1 cellular context compared by ENCODE assay signal in the genomic region with DNA sequence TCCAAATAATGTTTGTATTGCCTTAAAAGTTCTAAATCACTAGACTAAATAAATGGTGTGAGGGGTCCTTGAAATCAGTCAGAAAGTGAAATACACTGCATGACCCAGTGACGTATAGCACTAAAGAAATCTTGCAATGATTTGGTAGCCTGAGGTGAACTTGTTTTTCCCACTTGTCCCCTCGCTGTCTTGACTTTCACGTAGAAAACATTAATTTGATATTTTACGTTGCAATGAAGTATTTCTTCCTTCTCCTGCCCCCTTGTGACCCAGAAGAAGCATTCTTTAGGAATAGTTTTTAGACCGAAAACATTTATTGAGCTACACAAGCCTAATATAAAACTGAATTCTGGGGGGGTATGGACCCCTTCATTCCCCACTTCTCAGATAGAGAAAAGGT.
TF ChIP-seq lines count a peak whose summit lies in the region.

No MANE protein-coding gene starts in this region.

TF ChIP-seq in endothelial cell of umbilical vein, 7 proteins besides CTCF, POLR2A, EP300 and RAD21:
- TF ChIP-seq, protein P1, sequence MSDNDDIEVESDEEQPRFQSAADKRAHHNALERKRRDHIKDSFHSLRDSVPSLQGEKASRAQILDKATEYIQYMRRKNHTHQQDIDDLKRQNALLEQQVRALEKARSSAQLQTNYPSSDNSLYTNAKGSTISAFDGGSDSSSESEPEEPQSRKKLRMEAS (IDR thresholded peaks at IDR 0.05; ENCODE audit: insufficient read depth, insufficient read length), result no peak
- TF ChIP-seq FOS (IDR thresholded peaks at IDR 0.05; ENCODE audit: borderline replicate concordance, insufficient read depth, low read length), result no peak
- no peak for TF ChIP-seq JUN (IDR thresholded peaks at IDR 0.05; ENCODE audit: borderline replicate concordance, insufficient read depth, insufficient read length, low read depth)
- TF ChIP-seq EZH2 (IDR thresholded peaks at IDR 0.05; ENCODE audit: borderline replicate concordance, low read depth, low read length, severe bottlenecking), result no peak
- TF ChIP-seq MYC (IDR thresholded peaks at IDR 0.05; ENCODE audit: low read depth, low read length), result no peak
- no peak for TF ChIP-seq GATA2 (IDR thresholded peaks at IDR 0.05; ENCODE audit: insufficient read depth, insufficient read length, low read depth, low read length)
- TF ChIP-seq POLR2AphosphoS5 (IDR thresholded peaks at IDR 0.05; ENCODE audit: insufficient read depth, low read depth, low read length), result no peak
TF ChIP-seq in endothelial cell of umbilical vein: peak in this region for 0.
